In genomic region chr2:217920879-217921603, GRCh38 we compare ENCODE assay signal across 11 cellular contexts.
DNase-seq lines count a peak whose midpoint lies in the region; ATAC-seq and TF ChIP-seq lines count a peak whose summit lies in the region.
"Had no signal": no experiment of that assay in that cellular context is flagged by ENCODE, and none has a peak within 500 bp of the region (broad histone marks: within the 10 kb centered on the region; RNA-seq: fewer than 3 reads in every experiment).

No MANE protein-coding gene starts in this region.

- H3K4me3 Mint-ChIP-seq in neural progenitor cell: no peak overlapping the region

- ATAC-seq in foreskin keratinocyte (peak; percentile 17), GM19395 (IDR thresholded peaks at IDR 0.05; ENCODE audit: unreplicated experiment) (no peak), GM21367 (IDR thresholded peaks at IDR 0.05; ENCODE audit: unreplicated experiment) (no peak)

- H3K4me2 ChIP-seq in neural progenitor cell: no peak overlapping the region

- no peak overlapping the region for H3K27ac Mint-ChIP-seq in neural progenitor cell

- no peak for TF ChIP-seq POLR2A in Peyer's patch (IDR thresholded peaks at IDR 0.05)

- no peaks in the 10 kb centered on the region for H3K36me3 Mint-ChIP-seq in neural progenitor cell

- H3K79me2 ChIP-seq in neural progenitor cell (ENCODE audit: low read depth): no peaks in the 10 kb centered on the region

- H3K27ac ChIP-seq in Peyer's patch: peak overlapping the region; percentile 8 to 92 (median 48)
- H3K27ac ChIP-seq in foreskin keratinocyte: no peak overlapping the region
- H3K27ac ChIP-seq in mesodermal cell (ENCODE audit: low read depth, low read length, severe bottlenecking): peak overlapping the region; percentile 89
- H3K27ac ChIP-seq in tibial artery: peak overlapping the region; percentile 95 to 98
- H3K27ac ChIP-seq in neural progenitor cell: no peak overlapping the region

- H3K4me1 ChIP-seq in Peyer's patch (peaks cover 0 to 48% (median 0%) of the 10 kb centered on the region in 4 donors), foreskin keratinocyte (no peaks in the 10 kb centered on the region), mesodermal cell (ENCODE audit: control insufficient read depth, insufficient read depth, low read length, poor library complexity, severe bottlenecking) (peaks cover 57% of the 10 kb centered on the region), tibial artery (peaks cover 15 to 100% (median 99%) of the 10 kb centered on the region in 4 donors), neural progenitor cell (peaks cover 18% of the 10 kb centered on the region)

- WGBS in mesodermal cell (ENCODE audit: insufficient coverage in 2 of 2), 2 experiments: 33 to 34% methylated on average over 5 to 6 of the region's 8 CpGs

- H3K36me3 ChIP-seq in Peyer's patch (no peaks in the 10 kb centered on the region), mesodermal cell (ENCODE audit: control insufficient read depth, insufficient read depth, low read length) (no peaks in the 10 kb centered on the region), tibial artery (peaks cover 25 to 44% (median 31%) of the 10 kb centered on the region in 3 donors), neural progenitor cell (no peaks in the 10 kb centered on the region)

- intact Hi-C loops in tibial artery (cut with DNase I; ENCODE audit: low total_unique reads): no loop called here

- H3F3A ChIP-seq in neural progenitor cell (ENCODE audit: low read depth): no peaks in the 10 kb centered on the region

- no peak for DNase-seq in Peyer's patch
- no peak for DNase-seq in foreskin keratinocyte
- DNase-seq in tibial artery: peak; percentile 72 to 95
- DNase-seq in HuH-7.5 (ENCODE audit: low spot score): no peak
- no peak for DNase-seq in neural progenitor cell (ENCODE audit: low spot score)
- DNase-seq: Calu3, NCI-H2081 treated with DMSO at 0.1 percent for 48 hours, SW 1271 had no signal

- H3K9ac ChIP-seq in neural progenitor cell: no peak overlapping the region

- H3K4me1 Mint-ChIP-seq in neural progenitor cell: peaks cover 44% of the 10 kb centered on the region

- H2AFZ ChIP-seq in neural progenitor cell (replicated peaks): no peak overlapping the region

- H3K27me3 ChIP-seq in Peyer's patch (no peaks in the 10 kb centered on the region), foreskin keratinocyte (peaks cover 41% of the 10 kb centered on the region), tibial artery (no peaks in the 10 kb centered on the region), neural progenitor cell (peaks cover 25% of the 10 kb centered on the region)

- no peaks in the 10 kb centered on the region for H3K9me3 Mint-ChIP-seq in neural progenitor cell

- H3K4me3 ChIP-seq in Peyer's patch (no peak overlapping the region), mesodermal cell (ENCODE audit: extremely low read depth, insufficient read depth, low read length, poor library complexity, severe bottlenecking) (no peak overlapping the region), tibial artery (peak overlapping the region; percentile 28 to 44), neural progenitor cell (no peak overlapping the region)

- H3K9me3 ChIP-seq in Peyer's patch (no peaks in the 10 kb centered on the region), mesodermal cell (ENCODE audit: control insufficient read depth, low read length) (no peaks in the 10 kb centered on the region), tibial artery (no peaks in the 10 kb centered on the region), neural progenitor cell (ENCODE audit: low read depth) (no peaks in the 10 kb centered on the region)

- no peaks in the 10 kb centered on the region for H4K20me1 ChIP-seq in neural progenitor cell (ENCODE audit: low read depth)

- no peaks in the 10 kb centered on the region for H3K27me3 Mint-ChIP-seq in neural progenitor cell (ENCODE audit: insufficient read depth, low read depth)

- no peak for TF ChIP-seq CTCF in Peyer's patch (IDR thresholded peaks at IDR 0.05)
- TF ChIP-seq CTCF in foreskin keratinocyte (conservative IDR thresholded peaks at IDR 0.05): no peak
- TF ChIP-seq CTCF in tibial artery (IDR thresholded peaks at IDR 0.05): no peak
- no peak for TF ChIP-seq CTCF in neural progenitor cell (IDR thresholded peaks at IDR 0.05)

Comparison
In these comparisons a context has a peak if more than half of its experiments do, and no peak if none do; other contexts are left out.
1. DNase-seq: peak in tibial artery (2 of 2); none in Peyer's patch (0 of 3), foreskin keratinocyte (0 of 2), HuH-7.5 (single experiment) and neural progenitor cell (single experiment).
2. H3K27ac ChIP-seq: peak in Peyer's patch (4 of 4), mesodermal cell (single experiment) and tibial artery (2 of 2); none in foreskin keratinocyte (single experiment) and neural progenitor cell (single experiment).
3. H3K4me3 ChIP-seq: peak in tibial artery (2 of 2); none in Peyer's patch (0 of 4), mesodermal cell (single experiment) and neural progenitor cell (single experiment).